In the genomic region with DNA sequence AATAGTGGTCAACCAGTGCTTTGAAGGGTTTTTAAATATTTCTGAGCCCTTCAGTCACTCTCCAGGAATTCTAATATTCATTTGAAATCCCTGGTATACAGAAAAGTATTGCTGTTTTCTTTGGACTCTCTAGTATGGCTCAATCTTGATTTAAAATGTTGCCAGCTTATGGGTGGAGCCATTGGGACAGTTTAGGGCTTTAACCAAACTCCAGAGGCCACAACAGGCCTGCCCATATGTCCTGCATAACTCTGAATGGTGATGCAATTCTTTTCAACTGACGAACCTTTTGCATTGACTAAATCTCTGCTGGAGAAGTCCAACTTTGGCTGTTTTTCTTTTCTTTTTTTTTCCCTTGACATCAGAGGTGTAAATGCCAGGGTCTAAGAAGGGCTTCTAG, we compare ENCODE assay signal across 1 cellular context.
TF ChIP-seq lines count a peak whose summit lies in the region.

No MANE protein-coding gene starts in this region.

TF ChIP-seq in SK-N-SH, 30 proteins besides CTCF, POLR2A, EP300 and RAD21:
- TF ChIP-seq GATA2 (CRISPR knock-in tag; IDR thresholded peaks at IDR 0.05) (no peak), MXI1 (IDR thresholded peaks at IDR 0.05; ENCODE audit: low read depth, low read length) (no peak), ELF1 (IDR thresholded peaks at IDR 0.05) (no peak), GABPA (IDR thresholded peaks at IDR 0.05; ENCODE audit: low read depth) (no peak), ZBTB33 (IDR thresholded peaks at IDR 0.05; ENCODE audit: borderline replicate concordance, low read depth) (no peak), TEAD4 (IDR thresholded peaks at IDR 0.05; ENCODE audit: borderline replicate concordance, insufficient read depth) (no peak), POLR2AphosphoS5 (IDR thresholded peaks at IDR 0.05; ENCODE audit: low read depth, low read length) (no peak), YY1 (IDR thresholded peaks at IDR 0.05; ENCODE audit: low read depth) (no peak), SIN3A (IDR thresholded peaks at IDR 0.05; ENCODE audit: borderline replicate concordance, low read depth, low read length) (no peak)
- TF ChIP-seq, protein P1, sequence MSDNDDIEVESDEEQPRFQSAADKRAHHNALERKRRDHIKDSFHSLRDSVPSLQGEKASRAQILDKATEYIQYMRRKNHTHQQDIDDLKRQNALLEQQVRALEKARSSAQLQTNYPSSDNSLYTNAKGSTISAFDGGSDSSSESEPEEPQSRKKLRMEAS (IDR thresholded peaks at IDR 0.05; ENCODE audit: low read depth) = no peak
- TF ChIP-seq, protein P2, sequence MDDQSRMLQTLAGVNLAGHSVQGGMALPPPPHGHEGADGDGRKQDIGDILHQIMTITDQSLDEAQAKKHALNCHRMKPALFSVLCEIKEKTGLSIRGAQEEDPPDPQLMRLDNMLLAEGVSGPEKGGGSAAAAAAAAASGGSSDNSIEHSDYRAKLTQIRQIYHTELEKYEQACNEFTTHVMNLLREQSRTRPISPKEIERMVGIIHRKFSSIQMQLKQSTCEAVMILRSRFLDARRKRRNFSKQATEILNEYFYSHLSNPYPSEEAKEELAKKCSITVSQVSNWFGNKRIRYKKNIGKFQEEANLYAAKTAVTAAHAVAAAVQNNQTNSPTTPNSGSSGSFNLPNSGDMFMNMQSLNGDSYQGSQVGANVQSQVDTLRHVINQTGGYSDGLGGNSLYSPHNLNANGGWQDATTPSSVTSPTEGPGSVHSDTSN (IDR thresholded peaks at IDR 0.05) = no peak
- TF ChIP-seq, protein P3, sequence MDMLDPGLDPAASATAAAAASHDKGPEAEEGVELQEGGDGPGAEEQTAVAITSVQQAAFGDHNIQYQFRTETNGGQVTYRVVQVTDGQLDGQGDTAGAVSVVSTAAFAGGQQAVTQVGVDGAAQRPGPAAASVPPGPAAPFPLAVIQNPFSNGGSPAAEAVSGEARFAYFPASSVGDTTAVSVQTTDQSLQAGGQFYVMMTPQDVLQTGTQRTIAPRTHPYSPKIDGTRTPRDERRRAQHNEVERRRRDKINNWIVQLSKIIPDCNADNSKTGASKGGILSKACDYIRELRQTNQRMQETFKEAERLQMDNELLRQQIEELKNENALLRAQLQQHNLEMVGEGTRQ (IDR thresholded peaks at IDR 0.05; ENCODE audit: borderline replicate concordance, low read depth, low read length) = no peak
TF ChIP-seq in SK-N-SH: peak in this region for 0.
